8 cellular contexts compared by ENCODE assay signal in the genomic region with DNA sequence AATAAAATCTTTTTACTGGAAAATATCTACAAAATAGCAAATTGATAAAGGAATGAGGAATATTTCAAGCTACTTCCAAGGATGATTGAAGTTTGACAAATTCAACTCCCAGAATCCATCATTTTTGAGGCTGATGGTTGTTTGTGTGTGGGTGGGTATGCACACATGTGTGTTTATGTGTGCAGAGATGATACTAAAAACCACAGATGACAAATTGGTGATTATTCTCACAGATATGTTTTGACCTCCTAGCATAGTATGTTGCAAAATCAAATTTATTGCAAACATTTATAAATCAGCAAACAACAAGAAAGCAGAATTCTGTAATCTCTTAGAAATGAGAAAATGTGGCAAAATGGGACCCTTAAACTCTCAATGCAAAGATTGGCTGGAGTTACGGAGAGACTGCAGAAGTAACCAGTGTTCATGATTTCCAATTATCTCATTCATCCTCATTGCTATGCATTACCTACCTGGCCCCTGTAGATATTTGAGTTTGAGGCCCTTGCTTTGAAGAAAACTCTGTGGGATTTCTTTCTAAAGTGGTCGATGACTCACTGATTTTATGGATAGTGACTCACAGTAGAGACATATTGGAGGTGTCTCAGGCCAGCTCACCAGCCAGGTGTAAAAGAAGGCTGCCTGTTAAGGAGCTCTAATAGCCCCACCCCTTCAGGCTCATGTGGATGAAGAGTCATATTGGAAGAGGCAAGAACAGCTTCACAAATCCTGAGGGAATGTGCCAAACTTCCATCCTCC. TPM values are rescaled to one million over a fixed set of nuclear protein-coding genes. Genes with fewer than 3 reads are reported as not detected.
A peak's percentile ranks its signal among the peaks of the same experiment; 100 is the strongest.
DNase-seq lines count a peak whose midpoint lies in the region; ATAC-seq, FAIRE-seq and TF ChIP-seq lines count a peak whose summit lies in the region.

No MANE protein-coding gene starts in this region.

- no peaks in the 10 kb centered on the region for H3K36me3 ChIP-seq in K562 (ENCODE audit: control insufficient read depth, insufficient read depth, low read length)
- H3K36me3 ChIP-seq in smooth muscle cell (ENCODE audit: low read depth), result no peaks in the 10 kb centered on the region

- H3K27ac ChIP-seq in K562 (ENCODE audit: extremely low read depth, low read depth, low read length), result no peak overlapping the region
- H3K27ac ChIP-seq in smooth muscle cell (ENCODE audit: low read depth), result peak overlapping the region; percentile 78

- ATAC-seq in K562 (peak; percentile 84), GM19324 (IDR thresholded peaks at IDR 0.05; ENCODE audit: low FRiP score, unreplicated experiment) (no peak)

- BruUV-seq in K562 (replicated peaks; lab: Mats Ljungman, UMichigan), result no TSS peak

- FAIRE-seq in K562 (lab: Jason Lieb, UNC), result peak; percentile 63

- H3K9me1 ChIP-seq in K562 (ENCODE audit: control insufficient read depth, insufficient read depth, low read length), result no peaks in the 10 kb centered on the region

- POLR2A ChIA-PET in K562 (lab: Yijun Ruan, JAX), result no interaction called here

- H3F3A ChIP-seq in smooth muscle cell (ENCODE audit: low read depth), result peaks cover 6% of the 10 kb centered on the region

- H3K79me2 ChIP-seq in K562 (ENCODE audit: control insufficient read depth, insufficient read depth, low read length), result no peaks in the 10 kb centered on the region
- no peaks in the 10 kb centered on the region for H3K79me2 ChIP-seq in smooth muscle cell (ENCODE audit: low read depth)

- 10% methylated on average over 2 of the region's 2 CpGs for WGBS in K562 (ENCODE audit: insufficient coverage, low coverage, missing lambda C conversion rate)
- 46% methylated on average over 2 of the region's 2 CpGs for WGBS in smooth muscle cell (ENCODE audit: low lambda C conversion rate)

- CTCF ChIA-PET in K562 (lab: Yijun Ruan, JAX; ENCODE audit: low intra/inter-chr PET ratio), result no interaction called here

- no peak for TF ChIP-seq EP300 in K562 (IDR thresholded peaks at IDR 0.05; ENCODE audit: low read length)

- no peak overlapping the region for H2AFZ ChIP-seq in K562 (ENCODE audit: low read depth, low read length)
- H2AFZ ChIP-seq in smooth muscle cell (ENCODE audit: low read depth), result no peak overlapping the region

- DNase-seq in EH (ENCODE audit: low read depth), result peak; percentile 72
- DNase-seq in RKO (ENCODE audit: low spot score), result peak; percentile 73
- peak; percentile 27 to 46 (median 35) for DNase-seq in K562 (ENCODE audit: extremely low read depth in 1 of 4, low spot score in 3 of 4)
- DNase-seq in smooth muscle cell (lab: John Stamatoyannopoulos, UW; ENCODE audit: unreplicated experiment), result no peak
- no peak for DNase-seq in UCSD-AML1 (lab: John Stamatoyannopoulos, UW; ENCODE audit: unreplicated experiment)
- DNase-seq in amygdala (lab: John Stamatoyannopoulos, UW), result no peak
- DNase-seq in NCI-H345 (lab: John Stamatoyannopoulos, UW), result no peak

- no peak for TF ChIP-seq POLR2A in K562 (conservative IDR thresholded peaks at IDR 0.05)

- no peak for TF ChIP-seq RAD21 in K562 (CRISPR knock-in tag; conservative IDR thresholded peaks at IDR 0.05 in 1 of 2, IDR thresholded peaks at IDR 0.05 in 1 of 2)

- in situ Hi-C loops in K562 (cut with MboI), result no loop called here

- H3K4me1 ChIP-seq in K562 (replicated peaks in 1 of 2; ENCODE audit: control insufficient read depth in 2 of 2, insufficient read depth in 2 of 2, low read length in 2 of 2) (peaks cover 3 to 17% of the 10 kb centered on the region in 2 experiments; a peak in 4 of 5 replicates), smooth muscle cell (ENCODE audit: low read depth) (peaks cover 9% of the 10 kb centered on the region)

- intact Hi-C loops in K562 (cut with micrococcal nuclease), result no loop called here

- H3K4me3 ChIP-seq in K562, result no peak overlapping the region
- H3K4me3 ChIP-seq in smooth muscle cell, result no peak overlapping the region

- H4K20me1 ChIP-seq in K562 (replicated peaks; ENCODE audit: control insufficient read depth, insufficient read depth, low read length) (no peaks in the 10 kb centered on the region), smooth muscle cell (ENCODE audit: low read depth) (no peaks in the 10 kb centered on the region)

- TF ChIP-seq CTCF in K562 (IDR thresholded peaks at IDR 0.05 in 2 of 3, conservative IDR thresholded peaks at IDR 0.05 in 1 of 3; ENCODE audit: insufficient read depth in 2 of 3, low read depth in 1 of 3, low read length in 3 of 3) (no peak), smooth muscle cell (IDR thresholded peaks at IDR 0.05; ENCODE audit: borderline replicate concordance, insufficient read depth, poor library complexity, severe bottlenecking) (no peak)

- no peak overlapping the region for H3K4me2 ChIP-seq in K562 (ENCODE audit: insufficient read depth, low read length)
- peak overlapping the region; percentile 62 for H3K4me2 ChIP-seq in smooth muscle cell

- H3K27me3 ChIP-seq in K562 (ENCODE audit: control insufficient read depth in 2 of 2, insufficient read depth in 2 of 2, low read length in 2 of 2), result no peaks in the 10 kb centered on the region; a peak in 2 of 5 replicates
- no peaks in the 10 kb centered on the region for H3K27me3 ChIP-seq in smooth muscle cell (ENCODE audit: low read depth)

- H3K9me3 ChIP-seq in K562 (replicated peaks; ENCODE audit: control insufficient read depth, insufficient read depth, low read depth, low read length) (no peaks in the 10 kb centered on the region), smooth muscle cell (replicated peaks; ENCODE audit: low read depth) (no peaks in the 10 kb centered on the region)

- no peak overlapping the region for H3K9ac ChIP-seq in K562 (ENCODE audit: insufficient read depth in 1 of 2, low read depth in 2 of 2, low read length in 2 of 2)
- peak overlapping the region; percentile 45 for H3K9ac ChIP-seq in smooth muscle cell (ENCODE audit: low read depth)

TF ChIP-seq in K562, 482 proteins besides CTCF, POLR2A, EP300 and RAD21 (continues in another document):
- 0 out of 4 replicates have a peak, but pooled peaks of 1 of the 2 experiments have one; percentile 21 for TF ChIP-seq RCOR1 (IDR thresholded peaks at IDR 0.05; ENCODE audit: borderline replicate concordance in 1 of 2, low read depth in 2 of 2, low read length in 2 of 2)
- TF ChIP-seq CBFA2T3 (IDR thresholded peaks at IDR 0.05), result peak; percentile 80
- TF ChIP-seq FOS (IDR thresholded peaks at IDR 0.05; ENCODE audit: extremely low read depth, insufficient read length), result peak; percentile 30
- peak; percentile 80 for TF ChIP-seq DPF2 (IDR thresholded peaks at IDR 0.05)
- TF ChIP-seq TCF7 (IDR thresholded peaks at IDR 0.05; ENCODE audit: borderline replicate concordance), result peak; percentile 65; the same call in 1 of the 2 replicates
- TF ChIP-seq ADNP (tag; IDR thresholded peaks at IDR 0.05), result no peak
- TF ChIP-seq ZNF316 (IDR thresholded peaks at IDR 0.05), result no peak
- peak; percentile 85 for TF ChIP-seq SMARCE1 (IDR thresholded peaks at IDR 0.05)
- TF ChIP-seq FOSL1 (tag; conservative IDR thresholded peaks at IDR 0.05), result peak; percentile 93
- peak; percentile 37; the same call in 1 of the 2 replicates for TF ChIP-seq JUNB (CRISPR knock-in tag; conservative IDR thresholded peaks at IDR 0.05)
- TF ChIP-seq, protein P1, sequence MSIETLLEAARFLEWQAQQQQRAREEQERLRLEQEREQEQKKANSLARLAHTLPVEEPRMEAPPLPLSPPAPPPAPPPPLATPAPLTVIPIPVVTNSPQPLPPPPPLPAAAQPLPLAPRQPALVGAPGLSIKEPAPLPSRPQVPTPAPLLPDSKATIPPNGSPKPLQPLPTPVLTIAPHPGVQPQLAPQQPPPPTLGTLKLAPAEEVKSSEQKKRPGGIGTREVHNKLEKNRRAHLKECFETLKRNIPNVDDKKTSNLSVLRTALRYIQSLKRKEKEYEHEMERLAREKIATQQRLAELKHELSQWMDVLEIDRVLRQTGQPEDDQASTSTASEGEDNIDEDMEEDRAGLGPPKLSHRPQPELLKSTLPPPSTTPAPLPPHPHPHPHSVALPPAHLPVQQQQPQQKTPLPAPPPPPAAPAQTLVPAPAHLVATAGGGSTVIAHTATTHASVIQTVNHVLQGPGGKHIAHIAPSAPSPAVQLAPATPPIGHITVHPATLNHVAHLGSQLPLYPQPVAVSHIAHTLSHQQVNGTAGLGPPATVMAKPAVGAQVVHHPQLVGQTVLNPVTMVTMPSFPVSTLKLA (conservative IDR thresholded peaks at IDR 0.05), result no peak
- no peak for TF ChIP-seq SNIP1 (IDR thresholded peaks at IDR 0.05; ENCODE audit: low read depth)

RNA-seq across cellular contexts. Expression of gene TMC1, which starts 44.6 kb away (rescaled TPM):
- not detected in 2 replicates for total RNA-seq in K562 (2011; cell fraction: chromatin; rRNA removed; ENCODE audit: low replicate concordance)
- not detected in 2 replicates for total RNA-seq in K562 (2011; cell fraction: nucleolus; rRNA removed)
- not detected in 2 replicates for total RNA-seq in K562 (2011; cell fraction: nucleoplasm; rRNA removed)
- total RNA-seq in K562 (2014; rRNA removed) (not detected in 2 replicates), K562 (2014; rRNA removed; fragmentation: Illumina TruSeq; extraction: Trizol) (0.19 TPM in 1 of 2 replicates, not detected in the other), K562 (2015; rRNA removed; fragmentation: Illumina TruSeq; extraction: Trizol) (not detected in 2 replicates), K562 (2021) (not detected in 2 replicates), smooth muscle cell (0.09 TPM in 1 of 2 replicates, not detected in the other)
- polyA plus RNA-seq in K562 (2011; rRNA removed) (1.0 TPM in 1 of 2 replicates, not detected in the other), K562 (2014; fragmentation: Illumina TruSeq; extraction: Trizol) (not detected in 2 replicates), K562 (2014; fragmentation: Nextera tagmentation; extraction: Ambion mirVana) (under 1 TPM; 0.10 to 0.15 TPM), K562 (2014; rRNA removed) (not detected in 2 replicates), smooth muscle cell (not detected in 2 replicates)
- 0.31 TPM in 1 of 2 replicates, not detected in the other for polyA plus RNA-seq in K562 (2011; cell fraction: cytosol; rRNA removed)
- 1.4 TPM in 1 of 2 replicates, not detected in the other for polyA plus RNA-seq in K562 (2011; cell fraction: nucleus; rRNA removed)
- polyA plus RNA-seq in K562 (2012), result not detected in 2 replicates
- 1.3 TPM in 1 of 2 replicates, not detected in the other for polyA minus RNA-seq in K562 (2011; rRNA and poly(A)+ RNA removed)
- not detected in 2 replicates for polyA minus RNA-seq in K562 (2011; cell fraction: cytosol; rRNA and poly(A)+ RNA removed)
- 3.1 TPM in 1 of 2 replicates, not detected in the other for polyA minus RNA-seq in K562 (2011; cell fraction: nucleus; rRNA and poly(A)+ RNA removed)

Comparison
In these comparisons a context has a peak if more than half of its experiments do, and no peak if none do; other contexts are left out.
1. DNase-seq: peak in EH (single experiment), RKO (single experiment) and K562 (4 of 4); none in smooth muscle cell (single experiment), UCSD-AML1 (single experiment), amygdala (0 of 56) and NCI-H345 (single experiment).